1 cellular context compared by ENCODE assay signal in genomic region chr4:10185518-10186227, GRCh38.
TF ChIP-seq lines count a peak whose summit lies in the region.

No MANE protein-coding gene starts in this region.

TF ChIP-seq in K562, 482 proteins besides CTCF, POLR2A, EP300 and RAD21 (continued from another document and continues in another):
- TF ChIP-seq, protein P1, sequence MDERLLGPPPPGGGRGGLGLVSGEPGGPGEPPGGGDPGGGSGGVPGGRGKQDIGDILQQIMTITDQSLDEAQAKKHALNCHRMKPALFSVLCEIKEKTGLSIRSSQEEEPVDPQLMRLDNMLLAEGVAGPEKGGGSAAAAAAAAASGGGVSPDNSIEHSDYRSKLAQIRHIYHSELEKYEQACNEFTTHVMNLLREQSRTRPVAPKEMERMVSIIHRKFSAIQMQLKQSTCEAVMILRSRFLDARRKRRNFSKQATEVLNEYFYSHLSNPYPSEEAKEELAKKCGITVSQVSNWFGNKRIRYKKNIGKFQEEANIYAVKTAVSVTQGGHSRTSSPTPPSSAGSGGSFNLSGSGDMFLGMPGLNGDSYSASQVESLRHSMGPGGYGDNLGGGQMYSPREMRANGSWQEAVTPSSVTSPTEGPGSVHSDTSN (CRISPR knock-in tag; IDR thresholded peaks at IDR 0.05; ENCODE audit: low read depth) = no peak
- TF ChIP-seq, protein P1 (tag; conservative IDR thresholded peaks at IDR 0.05; ENCODE audit: low read depth) = peak; percentile 94
- 0 out of 2 replicates have a peak, but pooled peaks have one; percentile 20 for TF ChIP-seq KAT7 (CRISPR knock-in tag; IDR thresholded peaks at IDR 0.05; ENCODE audit: borderline replicate concordance)
- TF ChIP-seq ZNF408 (CRISPR knock-in tag; IDR thresholded peaks at IDR 0.05; ENCODE audit: low read depth) = no peak
- peak; percentile 32 to 61; a peak in 1 of 4 replicates for TF ChIP-seq TRIM24 (IDR thresholded peaks at IDR 0.05)
- 0 out of 2 replicates have a peak, but pooled peaks have one; percentile 31 for TF ChIP-seq CREB3L1 (IDR thresholded peaks at IDR 0.05; ENCODE audit: borderline replicate concordance, low read depth)
- no peak for TF ChIP-seq ELK1 (CRISPR knock-in tag; IDR thresholded peaks at IDR 0.05)
- TF ChIP-seq, protein P2, sequence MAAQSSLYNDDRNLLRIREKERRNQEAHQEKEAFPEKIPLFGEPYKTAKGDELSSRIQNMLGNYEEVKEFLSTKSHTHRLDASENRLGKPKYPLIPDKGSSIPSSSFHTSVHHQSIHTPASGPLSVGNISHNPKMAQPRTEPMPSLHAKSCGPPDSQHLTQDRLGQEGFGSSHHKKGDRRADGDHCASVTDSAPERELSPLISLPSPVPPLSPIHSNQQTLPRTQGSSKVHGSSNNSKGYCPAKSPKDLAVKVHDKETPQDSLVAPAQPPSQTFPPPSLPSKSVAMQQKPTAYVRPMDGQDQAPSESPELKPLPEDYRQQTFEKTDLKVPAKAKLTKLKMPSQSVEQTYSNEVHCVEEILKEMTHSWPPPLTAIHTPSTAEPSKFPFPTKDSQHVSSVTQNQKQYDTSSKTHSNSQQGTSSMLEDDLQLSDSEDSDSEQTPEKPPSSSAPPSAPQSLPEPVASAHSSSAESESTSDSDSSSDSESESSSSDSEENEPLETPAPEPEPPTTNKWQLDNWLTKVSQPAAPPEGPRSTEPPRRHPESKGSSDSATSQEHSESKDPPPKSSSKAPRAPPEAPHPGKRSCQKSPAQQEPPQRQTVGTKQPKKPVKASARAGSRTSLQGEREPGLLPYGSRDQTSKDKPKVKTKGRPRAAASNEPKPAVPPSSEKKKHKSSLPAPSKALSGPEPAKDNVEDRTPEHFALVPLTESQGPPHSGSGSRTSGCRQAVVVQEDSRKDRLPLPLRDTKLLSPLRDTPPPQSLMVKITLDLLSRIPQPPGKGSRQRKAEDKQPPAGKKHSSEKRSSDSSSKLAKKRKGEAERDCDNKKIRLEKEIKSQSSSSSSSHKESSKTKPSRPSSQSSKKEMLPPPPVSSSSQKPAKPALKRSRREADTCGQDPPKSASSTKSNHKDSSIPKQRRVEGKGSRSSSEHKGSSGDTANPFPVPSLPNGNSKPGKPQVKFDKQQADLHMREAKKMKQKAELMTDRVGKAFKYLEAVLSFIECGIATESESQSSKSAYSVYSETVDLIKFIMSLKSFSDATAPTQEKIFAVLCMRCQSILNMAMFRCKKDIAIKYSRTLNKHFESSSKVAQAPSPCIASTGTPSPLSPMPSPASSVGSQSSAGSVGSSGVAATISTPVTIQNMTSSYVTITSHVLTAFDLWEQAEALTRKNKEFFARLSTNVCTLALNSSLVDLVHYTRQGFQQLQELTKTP (IDR thresholded peaks at IDR 0.05; ENCODE audit: low read depth in 1 of 2, partially characterized antibody in 2 of 2) = peak; percentile 87 to 95
- peak; percentile 60; the same call in 1 of the 2 replicates for TF ChIP-seq ZEB2 (IDR thresholded peaks at IDR 0.05)
- TF ChIP-seq BCL6 (CRISPR knock-in tag; IDR thresholded peaks at IDR 0.05) = no peak
- TF ChIP-seq, protein P3, sequence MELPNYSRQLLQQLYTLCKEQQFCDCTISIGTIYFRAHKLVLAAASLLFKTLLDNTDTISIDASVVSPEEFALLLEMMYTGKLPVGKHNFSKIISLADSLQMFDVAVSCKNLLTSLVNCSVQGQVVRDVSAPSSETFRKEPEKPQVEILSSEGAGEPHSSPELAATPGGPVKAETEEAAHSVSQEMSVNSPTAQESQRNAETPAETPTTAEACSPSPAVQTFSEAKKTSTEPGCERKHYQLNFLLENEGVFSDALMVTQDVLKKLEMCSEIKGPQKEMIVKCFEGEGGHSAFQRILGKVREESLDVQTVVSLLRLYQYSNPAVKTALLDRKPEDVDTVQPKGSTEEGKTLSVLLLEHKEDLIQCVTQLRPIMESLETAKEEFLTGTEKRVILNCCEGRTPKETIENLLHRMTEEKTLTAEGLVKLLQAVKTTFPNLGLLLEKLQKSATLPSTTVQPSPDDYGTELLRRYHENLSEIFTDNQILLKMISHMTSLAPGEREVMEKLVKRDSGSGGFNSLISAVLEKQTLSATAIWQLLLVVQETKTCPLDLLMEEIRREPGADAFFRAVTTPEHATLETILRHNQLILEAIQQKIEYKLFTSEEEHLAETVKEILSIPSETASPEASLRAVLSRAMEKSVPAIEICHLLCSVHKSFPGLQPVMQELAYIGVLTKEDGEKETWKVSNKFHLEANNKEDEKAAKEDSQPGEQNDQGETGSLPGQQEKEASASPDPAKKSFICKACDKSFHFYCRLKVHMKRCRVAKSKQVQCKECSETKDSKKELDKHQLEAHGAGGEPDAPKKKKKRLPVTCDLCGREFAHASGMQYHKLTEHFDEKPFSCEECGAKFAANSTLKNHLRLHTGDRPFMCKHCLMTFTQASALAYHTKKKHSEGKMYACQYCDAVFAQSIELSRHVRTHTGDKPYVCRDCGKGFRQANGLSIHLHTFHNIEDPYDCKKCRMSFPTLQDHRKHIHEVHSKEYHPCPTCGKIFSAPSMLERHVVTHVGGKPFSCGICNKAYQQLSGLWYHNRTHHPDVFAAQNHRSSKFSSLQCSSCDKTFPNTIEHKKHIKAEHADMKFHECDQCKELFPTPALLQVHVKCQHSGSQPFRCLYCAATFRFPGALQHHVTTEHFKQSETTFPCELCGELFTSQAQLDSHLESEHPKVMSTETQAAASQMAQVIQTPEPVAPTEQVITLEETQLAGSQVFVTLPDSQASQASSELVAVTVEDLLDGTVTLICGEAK (IDR thresholded peaks at IDR 0.05) = no peak
- TF ChIP-seq, protein P3 (CRISPR knock-in tag; IDR thresholded peaks at IDR 0.05) = no peak
- TF ChIP-seq NCOA2 (IDR thresholded peaks at IDR 0.05; ENCODE audit: partially characterized antibody in 2 of 2) = peak; percentile 60 to 64
- peak; percentile 87 for TF ChIP-seq ARID1B (IDR thresholded peaks at IDR 0.05)
- TF ChIP-seq CEBPG (CRISPR knock-in tag; IDR thresholded peaks at IDR 0.05) = no peak
- TF ChIP-seq CEBPG (tag; conservative IDR thresholded peaks at IDR 0.05 in 1 of 2, IDR thresholded peaks at IDR 0.05 in 1 of 2) = no peak
- TF ChIP-seq ZNF444 (CRISPR knock-in tag; IDR thresholded peaks at IDR 0.05) = no peak
- TF ChIP-seq TBL1XR1 (IDR thresholded peaks at IDR 0.05; ENCODE audit: low read length in 2 of 2) = peak in 1 of 2 experiments; percentile 79; a peak in 2 of 4 replicates
- no peak for TF ChIP-seq ASH1L (IDR thresholded peaks at IDR 0.05; ENCODE audit: borderline replicate concordance, low read depth, partially characterized antibody)
- peak in 1 of 2 experiments; percentile 70; a peak in 1 of 4 replicates for TF ChIP-seq HDAC1 (IDR thresholded peaks at IDR 0.05)
- TF ChIP-seq TBP (optimal IDR thresholded peaks at IDR 0.05; ENCODE audit: low read depth, low read length) = peak; percentile 57
- TF ChIP-seq WHSC1 (IDR thresholded peaks at IDR 0.05; ENCODE audit: low read length) = no peak
- no peak for TF ChIP-seq SNRNP70 (optimal IDR thresholded peaks at IDR 0.05; ENCODE audit: low read depth, low read length)
- peak; percentile 81 for TF ChIP-seq AFF4 (CRISPR knock-in tag; IDR thresholded peaks at IDR 0.05)
- TF ChIP-seq MECOM (CRISPR knock-in tag; IDR thresholded peaks at IDR 0.05) = peak; percentile 69
- TF ChIP-seq POLR2AphosphoS2 (IDR thresholded peaks at IDR 0.05; ENCODE audit: low read length) = peak; percentile 53; the same call in 1 of the 2 replicates
- TF ChIP-seq, protein P4, sequence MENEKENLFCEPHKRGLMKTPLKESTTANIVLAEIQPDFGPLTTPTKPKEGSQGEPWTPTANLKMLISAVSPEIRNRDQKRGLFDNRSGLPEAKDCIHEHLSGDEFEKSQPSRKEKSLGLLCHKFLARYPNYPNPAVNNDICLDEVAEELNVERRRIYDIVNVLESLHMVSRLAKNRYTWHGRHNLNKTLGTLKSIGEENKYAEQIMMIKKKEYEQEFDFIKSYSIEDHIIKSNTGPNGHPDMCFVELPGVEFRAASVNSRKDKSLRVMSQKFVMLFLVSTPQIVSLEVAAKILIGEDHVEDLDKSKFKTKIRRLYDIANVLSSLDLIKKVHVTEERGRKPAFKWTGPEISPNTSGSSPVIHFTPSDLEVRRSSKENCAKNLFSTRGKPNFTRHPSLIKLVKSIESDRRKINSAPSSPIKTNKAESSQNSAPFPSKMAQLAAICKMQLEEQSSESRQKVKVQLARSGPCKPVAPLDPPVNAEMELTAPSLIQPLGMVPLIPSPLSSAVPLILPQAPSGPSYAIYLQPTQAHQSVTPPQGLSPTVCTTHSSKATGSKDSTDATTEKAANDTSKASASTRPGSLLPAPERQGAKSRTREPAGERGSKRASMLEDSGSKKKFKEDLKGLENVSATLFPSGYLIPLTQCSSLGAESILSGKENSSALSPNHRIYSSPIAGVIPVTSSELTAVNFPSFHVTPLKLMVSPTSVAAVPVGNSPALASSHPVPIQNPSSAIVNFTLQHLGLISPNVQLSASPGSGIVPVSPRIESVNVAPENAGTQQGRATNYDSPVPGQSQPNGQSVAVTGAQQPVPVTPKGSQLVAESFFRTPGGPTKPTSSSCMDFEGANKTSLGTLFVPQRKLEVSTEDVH (IDR thresholded peaks at IDR 0.05; ENCODE audit: low read depth, partially characterized antibody) = no peak
- no peak for TF ChIP-seq ETS2 (tag; IDR thresholded peaks at IDR 0.05; ENCODE audit: borderline replicate concordance, poor library complexity, severe bottlenecking)
- TF ChIP-seq ZBTB8A (IDR thresholded peaks at IDR 0.05; ENCODE audit: partially characterized antibody) = no peak
